Comparison of ENCODE assay signal across 19 cellular contexts in genomic region chr13:59121507-59121906, GRCh38.
DNase-seq lines count a peak whose midpoint lies in the region; ATAC-seq, FAIRE-seq and TF ChIP-seq lines count a peak whose summit lies in the region.
"Had no signal": no experiment of that assay in that cellular context is flagged by ENCODE, and none has a peak within 500 bp of the region (broad histone marks: within the 10 kb centered on the region; RNA-seq: fewer than 3 reads in every experiment).

No MANE protein-coding gene starts in this region.

- H3K36me3 Mint-ChIP-seq in activated naive CD4-positive, alpha-beta T cell treated with anti-CD3 and anti-CD28 coated beads, Interleukin-2, amount 50 U/mL, for 24 hours: no peaks in the 10 kb centered on the region
- H3K36me3 Mint-ChIP-seq in activated naive CD4-positive, alpha-beta T cell treated with anti-CD3 and anti-CD28 coated beads, Interleukin-2, amount 10 ng/mL, durations not matched to agents 7 days and 5 days: no peaks in the 10 kb centered on the region
- H3K36me3 Mint-ChIP-seq in activated T-cell treated with anti-CD3 and anti-CD28 coated beads, Interleukin-2, amount 50 U/mL, for 4 hours (ENCODE audit: insufficient read depth): no peaks in the 10 kb centered on the region
- H3K36me3 Mint-ChIP-seq in natural killer cell: no peaks in the 10 kb centered on the region
- H3K36me3 Mint-ChIP-seq: CD8-positive, alpha-beta memory T cell had no signal

- H3K27me3 ChIP-seq in H1 (replicated peaks in 1 of 4; ENCODE audit: control insufficient read depth in 3 of 4, extremely low read depth in 1 of 4, insufficient read depth in 3 of 4, low read length in 3 of 4) (no peaks in the 10 kb centered on the region), mesendoderm (ENCODE audit: insufficient read depth, low read length, poor library complexity) (no peaks in the 10 kb centered on the region)
- H3K27me3 ChIP-seq: BLaER1 had no signal

- H2BK20ac ChIP-seq in H1 (ENCODE audit: low read length): no peak overlapping the region

- H2BK5ac ChIP-seq in H1 (ENCODE audit: low read depth, low read length) (no peak overlapping the region), mesendoderm (ENCODE audit: low read length) (no peak overlapping the region)

- no peak overlapping the region for H3K14ac ChIP-seq in H1 (ENCODE audit: insufficient read length)

- no peak overlapping the region for H2BK12ac ChIP-seq in H1 (ENCODE audit: low read depth, low read length)

- no peak for TF ChIP-seq RAD21 in H1 (IDR thresholded peaks at IDR 0.05 in 1 of 2, conservative IDR thresholded peaks at IDR 0.05 in 1 of 2; ENCODE audit: low read depth in 2 of 2, low read length in 2 of 2)

- no peak for FAIRE-seq in H1 (lab: Jason Lieb, UNC)
- FAIRE-seq: GM12892 had no signal

- no peaks in the 10 kb centered on the region for H3K9me3 ChIP-seq in H1 (ENCODE audit: insufficient read depth in 2 of 2, low read depth in 1 of 2, low read length in 1 of 2)
- H3K9me3 ChIP-seq: BLaER1, Caco-2 had no signal

- H2BK120ac ChIP-seq in H1 (replicated peaks; ENCODE audit: low read depth, low read length) (no peak overlapping the region), mesendoderm (ENCODE audit: low read depth, low read length) (no peak overlapping the region)

- H2AK5ac ChIP-seq in H1 (ENCODE audit: low read depth, low read length) (no peak overlapping the region), mesendoderm (ENCODE audit: low read length) (no peak overlapping the region)

- CTCF ChIA-PET in activated naive CD4-positive, alpha-beta T cell treated with anti-CD3 and anti-CD28 coated beads, Interleukin-2, amount 10 ng/mL, durations not matched to agents 7 days and 5 days (lab: Charles Lee): no interaction called here
- CTCF ChIA-PET in H1 (lab: Charles Lee; ENCODE audit: partially characterized antibody): interaction anchor here (0.6 to 1.2 kb wide), 4 partner anchors 26 to 196 kb away, joined by 3 to 4 read pairs (median 3); no protein-coding TSS in a partner anchor

- H3K9me3 Mint-ChIP-seq in activated naive CD4-positive, alpha-beta T cell treated with anti-CD3 and anti-CD28 coated beads, Interleukin-2, amount 50 U/mL, for 24 hours: peaks cover 2% of the 10 kb centered on the region
- H3K9me3 Mint-ChIP-seq in activated naive CD4-positive, alpha-beta T cell treated with anti-CD3 and anti-CD28 coated beads, Interleukin-2, amount 10 ng/mL, durations not matched to agents 7 days and 5 days: no peaks in the 10 kb centered on the region
- peaks cover 2% of the 10 kb centered on the region for H3K9me3 Mint-ChIP-seq in activated T-cell treated with anti-CD3 and anti-CD28 coated beads, Interleukin-2, amount 50 U/mL, for 4 hours
- H3K9me3 Mint-ChIP-seq in natural killer cell: peaks cover 7 to 13% of the 10 kb centered on the region in 2 donors
- H3K9me3 Mint-ChIP-seq: GM23338 had no signal

- H3K4me1 ChIP-seq in H1 (replicated peaks in 1 of 4; ENCODE audit: control insufficient read depth in 3 of 4, insufficient read depth in 4 of 4, low read length in 3 of 4) (no peaks in the 10 kb centered on the region), mesendoderm (ENCODE audit: control insufficient read depth, low read depth, low read length) (no peaks in the 10 kb centered on the region)
- H3K4me1 ChIP-seq: BLaER1, Caco-2 had no signal

- no peak overlapping the region for H3K4ac ChIP-seq in H1 (replicated peaks; ENCODE audit: insufficient read length, low read depth, low read length)
- no peak overlapping the region for H3K4ac ChIP-seq in mesendoderm (ENCODE audit: low read depth, low read length)

- no peak overlapping the region for H3K4me3 Mint-ChIP-seq in activated naive CD4-positive, alpha-beta T cell treated with anti-CD3 and anti-CD28 coated beads, Interleukin-2, amount 50 U/mL, for 24 hours
- no peak overlapping the region for H3K4me3 Mint-ChIP-seq in activated naive CD4-positive, alpha-beta T cell treated with anti-CD3 and anti-CD28 coated beads, Interleukin-2, amount 10 ng/mL, durations not matched to agents 7 days and 5 days
- no peak overlapping the region for H3K4me3 Mint-ChIP-seq in activated T-cell treated with anti-CD3 and anti-CD28 coated beads, Interleukin-2, amount 50 U/mL, for 4 hours
- H3K4me3 Mint-ChIP-seq in natural killer cell: no peak overlapping the region
- H3K4me3 Mint-ChIP-seq: CD8-positive, alpha-beta memory T cell; GM23338; HFFc6 had no signal

- H2AFZ ChIP-seq in H1 (ENCODE audit: low read length): peak overlapping the region; percentile 87
- H2AFZ ChIP-seq: GM23338 had no signal

- H3K23me2 ChIP-seq in H1 (ENCODE audit: low read depth, low read length): no peaks in the 10 kb centered on the region

- no peaks in the 10 kb centered on the region for H3K36me3 ChIP-seq in H1 (ENCODE audit: control insufficient read depth in 2 of 4, insufficient read depth in 4 of 4, low read length in 3 of 4)
- no peaks in the 10 kb centered on the region for H3K36me3 ChIP-seq in mesendoderm (ENCODE audit: control insufficient read depth, insufficient read depth, low read length)
- H3K36me3 ChIP-seq: BLaER1 had no signal

- H2BK15ac ChIP-seq in H1 (ENCODE audit: low read length) (no peak overlapping the region), mesendoderm (replicated peaks; ENCODE audit: low read depth) (no peak overlapping the region)

- no peak for TF ChIP-seq EP300 in H1 (IDR thresholded peaks at IDR 0.05; ENCODE audit: borderline replicate concordance in 1 of 2, low read depth in 2 of 2, low read length in 2 of 2)

- ATAC-seq in activated T-cell treated with anti-CD3 and anti-CD28 coated beads, Interleukin-2, amount 50 U/mL, for 4 hours: no peak
- no peak for ATAC-seq in natural killer cell
- ATAC-seq: GM23338 had no signal

- H3K18ac ChIP-seq in H1 (ENCODE audit: extremely low read depth, low read length): no peak overlapping the region
- no peak overlapping the region for H3K18ac ChIP-seq in mesendoderm (ENCODE audit: low read length)

- no peak overlapping the region for H4K5ac ChIP-seq in H1 (ENCODE audit: insufficient read length, low read depth, low read length)
- H4K5ac ChIP-seq in mesendoderm (ENCODE audit: low read length): no peak overlapping the region

- H3K79me2 ChIP-seq in H1 (ENCODE audit: control insufficient read depth in 1 of 2, insufficient read depth in 2 of 2, low read length in 2 of 2): no peaks in the 10 kb centered on the region
- no peaks in the 10 kb centered on the region for H3K79me2 ChIP-seq in mesendoderm (ENCODE audit: control insufficient read depth, insufficient read depth, low read length)

- intact Hi-C loops in natural killer cell (cut with micrococcal nuclease): loop anchor here (1.0 kb wide), 1 partner anchor 12 kb away; no protein-coding TSS in a partner anchor

- H4K20me1 ChIP-seq in H1 (replicated peaks in 1 of 2; ENCODE audit: control insufficient read depth in 1 of 2, insufficient read depth in 2 of 2, low read length in 2 of 2): no peaks in the 10 kb centered on the region
- H4K20me1 ChIP-seq: BLaER1 had no signal

- no peak overlapping the region for H3K4me2 ChIP-seq in H1 (ENCODE audit: insufficient read depth in 1 of 2, low read depth in 2 of 2, low read length in 2 of 2)
- no peak overlapping the region for H3K4me2 ChIP-seq in mesendoderm (ENCODE audit: low read length)
- H3K4me2 ChIP-seq: BLaER1, GM23338 had no signal

- H4K91ac ChIP-seq in H1 (replicated peaks; ENCODE audit: insufficient read length, low read length): no peak overlapping the region

- peak overlapping the region; percentile 5 for H3K27ac Mint-ChIP-seq in activated naive CD4-positive, alpha-beta T cell treated with anti-CD3 and anti-CD28 coated beads, Interleukin-2, amount 50 U/mL, for 24 hours
- H3K27ac Mint-ChIP-seq in activated naive CD4-positive, alpha-beta T cell treated with anti-CD3 and anti-CD28 coated beads, Interleukin-2, amount 10 ng/mL, durations not matched to agents 7 days and 5 days: no peak overlapping the region
- H3K27ac Mint-ChIP-seq in natural killer cell: no peak overlapping the region
- H3K27ac Mint-ChIP-seq: CD8-positive, alpha-beta memory T cell; GM23338; HFFc6 had no signal

- 71% methylated on average over 3 of the region's 3 CpGs; no CpG with 5 or more reads in 1 of the 2 experiments for WGBS in H1 (ENCODE audit: extremely low coverage in 1 of 2, insufficient coverage in 1 of 2, insufficient read length in 1 of 2, insufficient replicate concordance in 2 of 2, low coverage in 1 of 2, low lambda C conversion rate in 2 of 2, missing lambda C conversion rate in 1 of 2), 2 experiments
- WGBS in mesendoderm (ENCODE audit: extremely low coverage, insufficient coverage, low lambda C conversion rate): no CpG with 5 or more reads among the region's 3 CpGs

- H3K23ac ChIP-seq in H1 (ENCODE audit: insufficient read length) (no peak overlapping the region), mesendoderm (ENCODE audit: low read length) (no peak overlapping the region)

- H3K4me3 ChIP-seq in H1 (ENCODE audit: extremely low read depth in 1 of 4, insufficient read depth in 2 of 4, low read depth in 3 of 4, low read length in 4 of 4) (no peak overlapping the region), mesendoderm (ENCODE audit: low read length) (no peak overlapping the region)
- H3K4me3 ChIP-seq: BLaER1, GM23338 had no signal

- H4K8ac ChIP-seq in H1 (ENCODE audit: extremely low read depth, insufficient read depth, low read length) (no peak overlapping the region), mesendoderm (ENCODE audit: low read depth, low read length) (no peak overlapping the region)

- no peak overlapping the region for H3K56ac ChIP-seq in H1 (replicated peaks; ENCODE audit: insufficient read length, low read depth, low read length)
- H3K56ac ChIP-seq in mesendoderm (ENCODE audit: low read length): no peak overlapping the region

- H3K27ac ChIP-seq in H1 (ENCODE audit: low read depth, low read length) (no peak overlapping the region), mesendoderm (ENCODE audit: low read depth, low read length) (no peak overlapping the region)
- H3K27ac ChIP-seq: BLaER1, HL-60 had no signal

- no peaks in the 10 kb centered on the region for H3K4me1 Mint-ChIP-seq in activated naive CD4-positive, alpha-beta T cell treated with anti-CD3 and anti-CD28 coated beads, Interleukin-2, amount 50 U/mL, for 24 hours
- no peaks in the 10 kb centered on the region for H3K4me1 Mint-ChIP-seq in activated naive CD4-positive, alpha-beta T cell treated with anti-CD3 and anti-CD28 coated beads, Interleukin-2, amount 10 ng/mL, durations not matched to agents 7 days and 5 days
- no peaks in the 10 kb centered on the region for H3K4me1 Mint-ChIP-seq in activated T-cell treated with anti-CD3 and anti-CD28 coated beads, Interleukin-2, amount 50 U/mL, for 4 hours (ENCODE audit: low read depth)
- H3K4me1 Mint-ChIP-seq in natural killer cell: no peaks in the 10 kb centered on the region
- H3K4me1 Mint-ChIP-seq: CD8-positive, alpha-beta memory T cell had no signal

- H3K9ac ChIP-seq in H1 (replicated peaks in 1 of 4; ENCODE audit: extremely low read depth in 1 of 4, low read depth in 3 of 4, low read length in 3 of 4) (no peak overlapping the region), mesendoderm (ENCODE audit: low read length) (no peak overlapping the region)
- H3K9ac ChIP-seq: BLaER1 had no signal

- H3K79me1 ChIP-seq in H1 (ENCODE audit: low read depth, low read length) (no peaks in the 10 kb centered on the region), mesendoderm (ENCODE audit: low read length) (no peaks in the 10 kb centered on the region)

- DNase-seq in activated naive CD4-positive, alpha-beta T cell treated with anti-CD3 and anti-CD28 coated beads, Interleukin-2, amount 10 ng/mL, durations not matched to agents 7 days and 5 days: no peak
- DNase-seq in H1 (ENCODE audit: low read depth in 1 of 2, low spot score in 2 of 2) (no peak), mesendoderm (peak; percentile 40), putamen (ENCODE audit: low spot score) (no peak), natural killer cell (no peak)
- no peak for DNase-seq in activated T-cell treated with anti-CD3 and anti-CD28 coated beads, Interleukin-2, amount 50 U/mL, for 4 hours
- DNase-seq: 8988T; AML-193; Caco-2; CD8-positive, alpha-beta memory T cell; DND-41; GDM1; HCEC 1CT; HFFc6 had no signal

- no peaks in the 10 kb centered on the region for H3K27me3 Mint-ChIP-seq in activated naive CD4-positive, alpha-beta T cell treated with anti-CD3 and anti-CD28 coated beads, Interleukin-2, amount 50 U/mL, for 24 hours
- H3K27me3 Mint-ChIP-seq in activated naive CD4-positive, alpha-beta T cell treated with anti-CD3 and anti-CD28 coated beads, Interleukin-2, amount 10 ng/mL, durations not matched to agents 7 days and 5 days: no peaks in the 10 kb centered on the region
- no peaks in the 10 kb centered on the region for H3K27me3 Mint-ChIP-seq in activated T-cell treated with anti-CD3 and anti-CD28 coated beads, Interleukin-2, amount 50 U/mL, for 4 hours (ENCODE audit: low read depth)
- no peaks in the 10 kb centered on the region for H3K27me3 Mint-ChIP-seq in natural killer cell (ENCODE audit: low read depth in 2 of 2)
- H3K27me3 Mint-ChIP-seq: CD8-positive, alpha-beta memory T cell had no signal

- POLR2A ChIA-PET in H1 (lab: Charles Lee; ENCODE audit: partially characterized antibody): no interaction called here

- no peak for TF ChIP-seq POLR2A in H1 (IDR thresholded peaks at IDR 0.05; ENCODE audit: control extremely low read depth in 1 of 2, low read depth in 2 of 2, low read length in 2 of 2)

- TF ChIP-seq CTCF in H1 (IDR thresholded peaks at IDR 0.05; ENCODE audit: control extremely low read depth in 1 of 3, insufficient read depth in 1 of 3, low read depth in 1 of 3, low read length in 3 of 3): no peak
- TF ChIP-seq CTCF in natural killer cell (IDR thresholded peaks at IDR 0.05): no peak
